In genomic region chr6:138590796-138591709, GRCh38 we compare ENCODE assay signal across 1 cellular context.
TF ChIP-seq lines count a peak whose summit lies in the region.

No MANE protein-coding gene starts in this region.

TF ChIP-seq in HepG2, 621 proteins besides CTCF, POLR2A, EP300 and RAD21 (continued from another document and continues in another):
- 0 out of 2 replicates have a peak, but pooled peaks have one; percentile 40 for TF ChIP-seq CHD4 (IDR thresholded peaks at IDR 0.05; ENCODE audit: borderline replicate concordance, low read length)
- peak; percentile 18; the same call in 1 of the 2 replicates for TF ChIP-seq GABPB1 (CRISPR knock-in tag; IDR thresholded peaks at IDR 0.05)
- no peak for TF ChIP-seq HINFP (CRISPR knock-in tag; IDR thresholded peaks at IDR 0.05; ENCODE audit: low read depth)
- TF ChIP-seq KAT8 (CRISPR knock-in tag; IDR thresholded peaks at IDR 0.05) = peak; percentile 70; the same call in 1 of the 2 replicates
- TF ChIP-seq NFRKB (IDR thresholded peaks at IDR 0.05) = no peak
- TF ChIP-seq ZFP41 (CRISPR knock-in tag; IDR thresholded peaks at IDR 0.05; ENCODE audit: borderline replicate concordance) = no peak
- no peak for TF ChIP-seq ESRRA (CRISPR knock-in tag; IDR thresholded peaks at IDR 0.05; ENCODE audit: low read depth)
- 0 out of 2 replicates have a peak, but pooled peaks have one; percentile 36 for TF ChIP-seq ZNF383 (CRISPR knock-in tag; IDR thresholded peaks at IDR 0.05; ENCODE audit: borderline replicate concordance)
- TF ChIP-seq PRDM15 (CRISPR knock-in tag; IDR thresholded peaks at IDR 0.05) = no peak
- TF ChIP-seq CHD2 (IDR thresholded peaks at IDR 0.05; ENCODE audit: low read depth, low read length) = no peak
- TF ChIP-seq PRDM4 (CRISPR knock-in tag; IDR thresholded peaks at IDR 0.05; ENCODE audit: borderline replicate concordance) = no peak
- TF ChIP-seq ZNF124 (CRISPR knock-in tag; IDR thresholded peaks at IDR 0.05) = no peak
- TF ChIP-seq NR2F1 (CRISPR knock-in tag; IDR thresholded peaks at IDR 0.05) = no peak
- TF ChIP-seq ZNF318 (CRISPR knock-in tag; IDR thresholded peaks at IDR 0.05) = no peak
- TF ChIP-seq GRHL1 (CRISPR knock-in tag; conservative IDR thresholded peaks at IDR 0.05) = no peak
- 0 out of 2 replicates have a peak, but pooled peaks have one; percentile 47 for TF ChIP-seq KDM2A (CRISPR knock-in tag; IDR thresholded peaks at IDR 0.05; ENCODE audit: borderline replicate concordance, low read depth)
- 0 out of 2 replicates have a peak, but pooled peaks have one; percentile 36 for TF ChIP-seq MIXL1 (CRISPR knock-in tag; IDR thresholded peaks at IDR 0.05)
- TF ChIP-seq ZNF574 (CRISPR knock-in tag; IDR thresholded peaks at IDR 0.05) = 0 out of 2 replicates have a peak, but pooled peaks have one; percentile 19
- TF ChIP-seq SAP130 (CRISPR knock-in tag; IDR thresholded peaks at IDR 0.05; ENCODE audit: low read depth) = peak; percentile 54; the same call in 1 of the 2 replicates
- no peak for TF ChIP-seq NBN (conservative IDR thresholded peaks at IDR 0.05)
- TF ChIP-seq ZNF558 (CRISPR knock-in tag; IDR thresholded peaks at IDR 0.05; ENCODE audit: borderline replicate concordance) = no peak
- TF ChIP-seq ZNF614 (CRISPR knock-in tag; IDR thresholded peaks at IDR 0.05; ENCODE audit: borderline replicate concordance) = peak; percentile 69
- no peak for TF ChIP-seq KLF13 (CRISPR knock-in tag; IDR thresholded peaks at IDR 0.05)
- TF ChIP-seq ZNF562 (CRISPR knock-in tag; IDR thresholded peaks at IDR 0.05; ENCODE audit: borderline replicate concordance) = no peak
- TF ChIP-seq ZSCAN29 (CRISPR knock-in tag; conservative IDR thresholded peaks at IDR 0.05) = no peak
- peak; percentile 32; the same call in 1 of the 2 replicates for TF ChIP-seq ZNF331 (CRISPR knock-in tag; IDR thresholded peaks at IDR 0.05)
- no peak for TF ChIP-seq NFE2 (CRISPR knock-in tag; IDR thresholded peaks at IDR 0.05)
- no peak for TF ChIP-seq ZNF766 (CRISPR knock-in tag; IDR thresholded peaks at IDR 0.05; ENCODE audit: borderline replicate concordance)
- TF ChIP-seq TAF1 (CRISPR knock-in tag; IDR thresholded peaks at IDR 0.05) = no peak
- TF ChIP-seq SRSF1 (optimal IDR thresholded peaks at IDR 0.05; ENCODE audit: low read depth, low read length) = no peak
- no peak for TF ChIP-seq CERS6 (CRISPR knock-in tag; IDR thresholded peaks at IDR 0.05)
- no peak for TF ChIP-seq ZNF414 (CRISPR knock-in tag; IDR thresholded peaks at IDR 0.05)
- 0 out of 2 replicates have a peak, but pooled peaks have one; percentile 19 for TF ChIP-seq ZNF629 (CRISPR knock-in tag; conservative IDR thresholded peaks at IDR 0.05)
- TF ChIP-seq SNAPC5 (CRISPR knock-in tag; IDR thresholded peaks at IDR 0.05; ENCODE audit: borderline replicate concordance) = no peak
